26 cellular contexts compared by ENCODE assay signal in the genomic region with DNA sequence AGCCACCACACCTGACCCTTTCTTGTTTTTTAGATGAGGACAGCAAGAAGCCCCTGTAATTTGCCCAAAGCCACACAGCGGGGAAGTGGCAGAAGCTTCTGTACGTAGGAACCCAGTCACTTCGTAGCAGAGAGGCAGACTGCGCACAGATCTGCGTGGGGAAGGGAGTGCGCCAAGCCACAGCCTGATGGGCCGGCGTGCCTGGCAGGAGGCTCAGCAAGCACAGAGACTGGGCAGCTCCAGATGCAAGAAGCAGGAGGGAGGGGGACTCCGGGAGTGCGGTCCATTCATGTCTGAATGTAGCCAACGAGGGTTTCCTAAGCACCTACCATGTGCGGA. TPM values are rescaled to one million over a fixed set of nuclear protein-coding genes. Genes with fewer than 3 reads are reported as not detected.
DNase-seq lines count a peak whose midpoint lies in the region; ATAC-seq and TF ChIP-seq lines count a peak whose summit lies in the region.
"Had no signal": no experiment of that assay in that cellular context is flagged by ENCODE, and none has a peak within 500 bp of the region (broad histone marks: within the 10 kb centered on the region; RNA-seq: fewer than 3 reads in every experiment).

No MANE protein-coding gene starts in this region.

- no peak overlapping the region for H4K8ac ChIP-seq in trophoblast cell (ENCODE audit: low read depth, low read length)

- BruUV-seq in Caco-2 (replicated peaks; lab: Mats Ljungman, UMichigan) (no TSS peak), Panc1 (replicated peaks; lab: Mats Ljungman, UMichigan) (no TSS peak)

- DNase-seq in Caco-2 (no peak), Panc1 (ENCODE audit: low read depth, low spot score) (no peak), left lobe of liver (ENCODE audit: low spot score) (no peak), trophoblast cell (no peak), HAP-1 (ENCODE audit: low spot score in 2 of 2) (no peak), substantia nigra (lab: John Stamatoyannopoulos, UW) (no peak), NCI-H2196 treated with DMSO at 0.1 percent for 48 hours (lab: John Stamatoyannopoulos, UW; ENCODE audit: unreplicated experiment) (no peak), A172 (ENCODE audit: low spot score) (no peak)
- DNase-seq: activated CD4-positive, alpha-beta memory T cell treated with anti-CD3 and anti-CD28 coated beads for 36 hours; activated naive CD4-positive, alpha-beta T cell treated with Interleukin-2 at 50 U/mL for 16 hours; activated T-cell treated with anti-CD3 and anti-CD28 coated beads for 4 hours; CD8-positive, alpha-beta memory T cell; cerebellar nuclear complex; effector memory CD4-positive, alpha-beta T cell; esophagus squamous epithelium; Kasumi-1; left ventricle myocardium inferior; naive B cell; NCI-H1105; NCI-H2107; NCI-H524 treated with DMSO at 0.1 percent for 48 hours; OCI-M1; stimulated activated CD4-positive, alpha-beta T cell treated with anti-CD3 and anti-CD28 coated beads, Interleukin-4, amount 100 ng/mL, for 24 hours; T-helper 17 cell had no signal

- no peak overlapping the region for H4K12ac ChIP-seq in trophoblast cell (ENCODE audit: low read depth, low read length)

- H3K27ac ChIP-seq in Panc1 (ENCODE audit: low read length) (no peak overlapping the region), trophoblast cell (ENCODE audit: low read depth, low read length) (no peak overlapping the region), substantia nigra (ENCODE audit: low read depth, low read length, poor library complexity, severe bottlenecking) (no peak overlapping the region)
- H3K27ac ChIP-seq: ascending aorta, left ventricle myocardium inferior had no signal

- no peak overlapping the region for H2BK120ac ChIP-seq in trophoblast cell (ENCODE audit: insufficient read depth, low read length, poor library complexity)

- no peak for TF ChIP-seq CTCF in Caco-2 (IDR thresholded peaks at IDR 0.05; ENCODE audit: insufficient read depth in 1 of 2, low read depth in 1 of 2, low read length in 1 of 2, severe bottlenecking in 1 of 2, unreplicated experiment in 1 of 2)
- no peak for TF ChIP-seq CTCF in Panc1 (IDR thresholded peaks at IDR 0.05)

- H3K79me2 ChIP-seq in trophoblast cell (ENCODE audit: control insufficient read depth, insufficient read depth, low read length, poor library complexity): no peaks in the 10 kb centered on the region

- POLR2A ChIA-PET in Caco-2 (lab: Charles Lee) (interaction anchor here (1.0 kb wide), 1 partner anchor 55 kb away, joined by 3 read pairs; no protein-coding TSS in a partner anchor), Panc1 (lab: Charles Lee) (no interaction called here)

- H3K4me1 ChIP-seq in Caco-2 (peaks cover 29% of the 10 kb centered on the region), Panc1 (ENCODE audit: control insufficient read depth, insufficient read depth, low read length) (peaks cover 14% of the 10 kb centered on the region), trophoblast cell (ENCODE audit: control insufficient read depth in 1 of 2, insufficient read depth in 2 of 2, low read length in 2 of 2) (no peaks in the 10 kb centered on the region), HAP-1 (peaks cover 4% of the 10 kb centered on the region; the same call in 1 of the 2 replicates)
- H3K4me1 ChIP-seq: ascending aorta had no signal

- no peak overlapping the region for H3K9ac ChIP-seq in trophoblast cell (ENCODE audit: low read length)

- no peak overlapping the region for H4K91ac ChIP-seq in trophoblast cell (ENCODE audit: low read depth, low read length)

- intact Hi-C loops in Caco-2 (cut with micrococcal nuclease; ENCODE audit: unreplicated experiment): loop anchor here (1.0 to 5.0 kb wide), 2 partner anchors 12 to 41 kb away; no protein-coding TSS in a partner anchor
- intact Hi-C loops in Panc1 (cut with micrococcal nuclease; ENCODE audit: unreplicated experiment): loop anchor here (5.0 kb wide), 1 partner anchor 41 kb away; no protein-coding TSS in a partner anchor

- no peak overlapping the region for H2BK12ac ChIP-seq in trophoblast cell (ENCODE audit: low read length)

- peak; percentile 9; the same call in 1 of the 2 replicates for ATAC-seq in Panc1
- peak; percentile 46 for ATAC-seq in left lobe of liver
- ATAC-seq: T-helper 17 cell had no signal

- H3K27me3 Mint-ChIP-seq in Caco-2 (ENCODE audit: insufficient read depth, unreplicated experiment): no peaks in the 10 kb centered on the region

- peak overlapping the region; percentile 46 for H3K4me3 ChIP-seq in Caco-2 (ENCODE audit: low read depth, low read length)
- no peak overlapping the region for H3K4me3 ChIP-seq in Panc1 (ENCODE audit: low read depth in 2 of 2, low read length in 2 of 2)
- peak overlapping the region; percentile 54 for H3K4me3 ChIP-seq in trophoblast cell (ENCODE audit: low read depth, low read length)
- no peak overlapping the region for H3K4me3 ChIP-seq in HAP-1
- H3K4me3 ChIP-seq: ascending aorta, left ventricle myocardium inferior had no signal

- H3K36me3 ChIP-seq in Caco-2 (ENCODE audit: control insufficient read depth, insufficient read depth, low read length) (no peaks in the 10 kb centered on the region), Panc1 (ENCODE audit: control insufficient read depth, insufficient read depth, low read length) (no peaks in the 10 kb centered on the region), trophoblast cell (ENCODE audit: control insufficient read depth in 1 of 2, insufficient read depth in 2 of 2, low read length in 2 of 2) (no peaks in the 10 kb centered on the region), HAP-1 (replicated peaks) (no peaks in the 10 kb centered on the region)
- H3K36me3 ChIP-seq: ascending aorta, esophagus squamous epithelium, left ventricle myocardium inferior, WERI-Rb-1 had no signal

- H3K9me3 ChIP-seq in Caco-2 (no peaks in the 10 kb centered on the region), Panc1 (ENCODE audit: control insufficient read depth, insufficient read depth, low read depth, low read length) (no peaks in the 10 kb centered on the region), trophoblast cell (ENCODE audit: insufficient read depth, low read depth, low read length) (peaks cover 2% of the 10 kb centered on the region), HAP-1 (no peaks in the 10 kb centered on the region)
- H3K9me3 ChIP-seq: ascending aorta, esophagus squamous epithelium, left ventricle myocardium inferior had no signal

- no peaks in the 10 kb centered on the region for H3K27me3 ChIP-seq in Caco-2 (replicated peaks; ENCODE audit: control insufficient read depth, insufficient read depth, low read length)
- no peaks in the 10 kb centered on the region for H3K27me3 ChIP-seq in Panc1 (ENCODE audit: control insufficient read depth, insufficient read depth, low read length)
- H3K27me3 ChIP-seq in trophoblast cell (ENCODE audit: insufficient read depth, low read length): no peaks in the 10 kb centered on the region
- H3K27me3 ChIP-seq in HAP-1 (ENCODE audit: low read depth): no peaks in the 10 kb centered on the region
- H3K27me3 ChIP-seq: ascending aorta had no signal

- no peak overlapping the region for H2AFZ ChIP-seq in trophoblast cell (ENCODE audit: insufficient read depth, low read length, poor library complexity)

- no peak overlapping the region for H3K18ac ChIP-seq in trophoblast cell (ENCODE audit: low read length)

- peaks cover 8% of the 10 kb centered on the region for H3K4me1 Mint-ChIP-seq in Caco-2 (ENCODE audit: low read depth, unreplicated experiment)

- in situ Hi-C loops in Panc1 (cut with HindIII; ENCODE audit: low pct_unique_long_range_greater_than_20kb, low sequenced_read_pairs): no loop called here
- in situ Hi-C loops in HAP-1 (cut with MboI; ENCODE audit: low sequenced_read_pairs): no loop called here

- H3K9me3 Mint-ChIP-seq in Caco-2 (ENCODE audit: unreplicated experiment): no peaks in the 10 kb centered on the region
- H3K9me3 Mint-ChIP-seq: activated CD4-positive, alpha-beta memory T cell treated with anti-CD3 and anti-CD28 coated beads for 36 hours; CD8-positive, alpha-beta memory T cell; naive B cell had no signal

- no peak overlapping the region for H3K4me2 ChIP-seq in trophoblast cell (ENCODE audit: low read length)

- CTCF ChIA-PET in Caco-2 (lab: Charles Lee) (interaction anchor here (0.6 to 1.2 kb wide), 2 partner anchors 10 to 14 kb away, joined by 3 to 4 read pairs; no protein-coding TSS in a partner anchor), Panc1 (lab: Charles Lee) (no interaction called here)

- peak overlapping the region; percentile 52 for H3K23ac ChIP-seq in trophoblast cell (ENCODE audit: low read length)

- peak overlapping the region; percentile 68 for H3K4me3 Mint-ChIP-seq in Caco-2 (ENCODE audit: unreplicated experiment)
- H3K4me3 Mint-ChIP-seq: activated CD4-positive, alpha-beta memory T cell treated with anti-CD3 and anti-CD28 coated beads for 36 hours; CD8-positive, alpha-beta memory T cell; T-helper 17 cell had no signal

- no peak overlapping the region for H3K4ac ChIP-seq in trophoblast cell (ENCODE audit: low read depth, low read length)

- no CpG with 5 or more reads among the region's 12 CpGs for WGBS in trophoblast cell (ENCODE audit: extremely low coverage, insufficient coverage, insufficient read length)

- H2AK5ac ChIP-seq in trophoblast cell (ENCODE audit: low read length): no peak overlapping the region

- no peaks in the 10 kb centered on the region for H3K79me1 ChIP-seq in trophoblast cell (ENCODE audit: low read length)

- peaks cover 7% of the 10 kb centered on the region for H3K36me3 Mint-ChIP-seq in Caco-2 (ENCODE audit: insufficient read depth, unreplicated experiment)
- H3K36me3 Mint-ChIP-seq: activated CD4-positive, alpha-beta memory T cell treated with anti-CD3 and anti-CD28 coated beads for 36 hours; CD8-positive, alpha-beta memory T cell; naive B cell had no signal

- H3K27ac Mint-ChIP-seq in Caco-2 (ENCODE audit: unreplicated experiment): peak overlapping the region; percentile 19
- H3K27ac Mint-ChIP-seq: activated CD4-positive, alpha-beta memory T cell treated with anti-CD3 and anti-CD28 coated beads for 36 hours; naive B cell; T-helper 17 cell had no signal

- no peak overlapping the region for H2BK5ac ChIP-seq in trophoblast cell (ENCODE audit: low read depth, low read length, poor library complexity)

- H3K14ac ChIP-seq in trophoblast cell (ENCODE audit: low read length): no peak overlapping the region

RNA-seq across cellular contexts. Expression of gene TJP3, which starts 0.3 kb away (rescaled TPM):
- total RNA-seq in Caco-2 (2022): 79.3 and 83.6 TPM in 2 replicates
- 2.7 TPM for total RNA-seq in Panc1 (2021; ENCODE audit: unreplicated experiment)
- 4.9 TPM for polyA plus RNA-seq in Panc1 (2012; ENCODE audit: insufficient read length)
- 28.8 TPM for total RNA-seq in left lobe of liver
- polyA plus RNA-seq in trophoblast cell (2013): 117 and 137 TPM in 2 replicates
- total RNA-seq in A172 (2014; rRNA removed; shearing (Covaris generic)): 0.93 and 0.98 TPM in 2 replicates
- total RNA-seq: left ventricle myocardium inferior had no signal

RNA-seq across cellular contexts. Expression of gene PIP5K1C, which starts 7.6 kb away (rescaled TPM):
- 24.5 and 27.0 TPM in 2 replicates for total RNA-seq in Caco-2 (2022)
- 30.6 TPM for total RNA-seq in Panc1 (2021; ENCODE audit: unreplicated experiment)
- polyA plus RNA-seq in Panc1 (2012; ENCODE audit: insufficient read length): 27.9 TPM
- total RNA-seq in left lobe of liver: 7.5 TPM
- polyA plus RNA-seq in trophoblast cell (2013): 36.1 and 36.6 TPM in 2 replicates
- 18.8 and 21.4 TPM in 2 replicates for total RNA-seq in A172 (2014; rRNA removed; shearing (Covaris generic))

RNA-seq across cellular contexts. Expression of gene APBA3, which starts 53.7 kb away (rescaled TPM):
- 22.1 and 23.5 TPM in 2 replicates for total RNA-seq in Caco-2 (2022)
- 34.0 TPM for total RNA-seq in Panc1 (2021; ENCODE audit: unreplicated experiment)
- polyA plus RNA-seq in Panc1 (2012; ENCODE audit: insufficient read length): 34.0 TPM
- 18.6 TPM for total RNA-seq in left lobe of liver
- polyA plus RNA-seq in trophoblast cell (2013): 26.2 and 27.1 TPM in 2 replicates
- total RNA-seq in A172 (2014; rRNA removed; shearing (Covaris generic)): 22.2 and 28.7 TPM in 2 replicates

RNA-seq across cellular contexts. Expression of gene MRPL54, which starts 54.6 kb away (rescaled TPM):
- total RNA-seq in Caco-2 (2022) (46.4 and 54.5 TPM in 2 replicates), Panc1 (2021; ENCODE audit: unreplicated experiment) (42.8 TPM), left lobe of liver (56.0 TPM)
- polyA plus RNA-seq in Panc1 (2012; ENCODE audit: insufficient read length): 36.7 TPM
- 39.6 and 39.9 TPM in 2 replicates for polyA plus RNA-seq in trophoblast cell (2013)
- 74.4 and 95.3 TPM in 2 replicates for total RNA-seq in A172 (2014; rRNA removed; shearing (Covaris generic))

Comparison
In these comparisons a context has a peak if more than half of its experiments do, and no peak if none do; other contexts are left out.
1. H3K4me3 ChIP-seq: peak in Caco-2 (single experiment) and trophoblast cell (single experiment); none in Panc1 (0 of 2) and HAP-1 (single experiment).